In genomic region chr3:51942603-51943450, GRCh38 we compare ENCODE assay signal across 1 cellular context.
A peak's percentile ranks its signal among the peaks of the same experiment; 100 is the strongest.
TF ChIP-seq lines count a peak whose summit lies in the region.

No MANE protein-coding gene starts in this region.

TF ChIP-seq in HepG2, 621 proteins besides CTCF, POLR2A, EP300 and RAD21 (continued from another document):
- TF ChIP-seq ZBTB49 (CRISPR knock-in tag; IDR thresholded peaks at IDR 0.05; ENCODE audit: borderline replicate concordance) (0 out of 2 replicates have a peak, but pooled peaks have one; percentile 7), ZNF44 (CRISPR knock-in tag; IDR thresholded peaks at IDR 0.05) (peak; percentile 72; the same call in 1 of the 2 replicates), SKI (IDR thresholded peaks at IDR 0.05; ENCODE audit: partially characterized antibody) (peak; percentile 70), CSRNP2 (CRISPR knock-in tag; conservative IDR thresholded peaks at IDR 0.05; ENCODE audit: low read depth) (no peak), SIX4 (CRISPR knock-in tag; IDR thresholded peaks at IDR 0.05) (peak; percentile 41; the same call in 1 of the 2 replicates), ZNF12 (CRISPR knock-in tag; IDR thresholded peaks at IDR 0.05) (0 out of 2 replicates have a peak, but pooled peaks have one; percentile 1), ZFY (CRISPR knock-in tag; IDR thresholded peaks at IDR 0.05) (peak; percentile 49; the same call in 1 of the 2 replicates), RARA (CRISPR knock-in tag; IDR thresholded peaks at IDR 0.05) (peak; percentile 83), ZC3H4 (CRISPR knock-in tag; IDR thresholded peaks at IDR 0.05; ENCODE audit: borderline replicate concordance) (peak; percentile 62; the same call in 1 of the 2 replicates)
- TF ChIP-seq, protein P1, sequence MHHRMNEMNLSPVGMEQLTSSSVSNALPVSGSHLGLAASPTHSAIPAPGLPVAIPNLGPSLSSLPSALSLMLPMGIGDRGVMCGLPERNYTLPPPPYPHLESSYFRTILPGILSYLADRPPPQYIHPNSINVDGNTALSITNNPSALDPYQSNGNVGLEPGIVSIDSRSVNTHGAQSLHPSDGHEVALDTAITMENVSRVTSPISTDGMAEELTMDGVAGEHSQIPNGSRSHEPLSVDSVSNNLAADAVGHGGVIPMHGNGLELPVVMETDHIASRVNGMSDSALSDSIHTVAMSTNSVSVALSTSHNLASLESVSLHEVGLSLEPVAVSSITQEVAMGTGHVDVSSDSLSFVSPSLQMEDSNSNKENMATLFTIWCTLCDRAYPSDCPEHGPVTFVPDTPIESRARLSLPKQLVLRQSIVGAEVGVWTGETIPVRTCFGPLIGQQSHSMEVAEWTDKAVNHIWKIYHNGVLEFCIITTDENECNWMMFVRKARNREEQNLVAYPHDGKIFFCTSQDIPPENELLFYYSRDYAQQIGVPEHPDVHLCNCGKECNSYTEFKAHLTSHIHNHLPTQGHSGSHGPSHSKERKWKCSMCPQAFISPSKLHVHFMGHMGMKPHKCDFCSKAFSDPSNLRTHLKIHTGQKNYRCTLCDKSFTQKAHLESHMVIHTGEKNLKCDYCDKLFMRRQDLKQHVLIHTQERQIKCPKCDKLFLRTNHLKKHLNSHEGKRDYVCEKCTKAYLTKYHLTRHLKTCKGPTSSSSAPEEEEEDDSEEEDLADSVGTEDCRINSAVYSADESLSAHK (CRISPR knock-in tag; IDR thresholded peaks at IDR 0.05; ENCODE audit: borderline replicate concordance) = no peak
TF ChIP-seq in HepG2: peak in this region for 76.
